In genomic region chr7:4726051-4726450, GRCh38 we compare ENCODE assay signal across 9 cellular contexts. TPM values are rescaled to one million over a fixed set of nuclear protein-coding genes. Genes with fewer than 3 reads are reported as not detected.
A peak's percentile ranks its signal among the peaks of the same experiment; 100 is the strongest.
DNase-seq lines count a peak whose midpoint lies in the region; ATAC-seq, FAIRE-seq and TF ChIP-seq lines count a peak whose summit lies in the region.
"Had no signal": no experiment of that assay in that cellular context is flagged by ENCODE, and none has a peak within 500 bp of the region (broad histone marks: within the 10 kb centered on the region; RNA-seq: fewer than 3 reads in every experiment).

No MANE protein-coding gene starts in this region.

- POLR2A ChIA-PET in T-cell (lab: Charles Lee), result no interaction called here

- peak; percentile 16 for DNase-seq in AG10803 (ENCODE audit: low read depth)
- DNase-seq in T-cell, result no peak
- DNase-seq in SKM-1 treated with dmso at 0.1 percent for 144 hours (lab: John Stamatoyannopoulos, UW; ENCODE audit: unreplicated experiment), result no peak
- no peak for DNase-seq in urothelium cell line (ENCODE audit: low spot score)
- no peak for DNase-seq in NCI-H2196 (lab: John Stamatoyannopoulos, UW; ENCODE audit: unreplicated experiment)

- FAIRE-seq in urothelium cell line (lab: Jason Lieb, UNC), result no peak
- FAIRE-seq: small intestine had no signal

- H3K9me3 Mint-ChIP-seq in T-cell, result no peaks in the 10 kb centered on the region

- H3K27me3 ChIP-seq in esophagus (ENCODE audit: control insufficient read depth in 1 of 2, insufficient read depth in 2 of 2, low read length in 2 of 2) (no peaks in the 10 kb centered on the region), neutrophil (no peaks in the 10 kb centered on the region)

- H3K4me3 ChIP-seq in AG10803 (ENCODE audit: low read length) (peak overlapping the region; percentile 66), esophagus (ENCODE audit: low read depth in 1 of 2, low read length in 2 of 2) (peak overlapping the region in 1 of 2 donors; percentile 53), neutrophil (ENCODE audit: low read depth in 1 of 2, low read length in 1 of 2) (peak overlapping the region; percentile 70 to 74)

- peak overlapping the region; percentile 59 to 87 for H3K27ac Mint-ChIP-seq in T-cell

- peak overlapping the region; percentile 84 to 86 for H3K27ac ChIP-seq in esophagus (ENCODE audit: low read depth in 2 of 2, low read length in 1 of 2)
- H3K27ac ChIP-seq in neutrophil, result peak overlapping the region; percentile 92

- 59% methylated on average over 12 of the region's 12 CpGs for WGBS in esophagus, 2 donors

- H3K4me1 ChIP-seq in esophagus (ENCODE audit: control insufficient read depth in 2 of 2, insufficient read depth in 2 of 2, low read length in 1 of 2), result peaks cover 3 to 9% of the 10 kb centered on the region in 2 donors
- H3K4me1 ChIP-seq in neutrophil (ENCODE audit: control insufficient read depth in 1 of 2, insufficient read depth in 1 of 2, low read depth in 1 of 2, low read length in 1 of 2), result peaks cover 26 to 32% of the 10 kb centered on the region in 2 experiments

- H3K27me3 Mint-ChIP-seq in T-cell, result no peaks in the 10 kb centered on the region

- ATAC-seq in T-cell (replicated peaks in 1 of 4), result no peak
- no peak for ATAC-seq in GM18511 (IDR thresholded peaks at IDR 0.05; ENCODE audit: unreplicated experiment)

- CTCF ChIA-PET in T-cell (lab: Charles Lee), result interaction anchor here in 1 of 2 donors (0.7 kb wide), 1 partner anchor 66 kb away, joined by 6 read pairs; no protein-coding TSS in a partner anchor

- peak overlapping the region; percentile 81 to 91 (median 86) for H3K4me3 Mint-ChIP-seq in T-cell

- peaks cover 4% of the 10 kb centered on the region for H3K36me3 Mint-ChIP-seq in T-cell

- TF ChIP-seq CTCF in AG10803 (conservative IDR thresholded peaks at IDR 0.05; ENCODE audit: low read length) (no peak), neutrophil (IDR thresholded peaks at IDR 0.05) (no peak)

- H3K9me3 ChIP-seq in esophagus (ENCODE audit: control insufficient read depth in 2 of 2, insufficient read depth in 1 of 2, low read depth in 1 of 2, low read length in 1 of 2), result no peaks in the 10 kb centered on the region
- H3K9me3 ChIP-seq in neutrophil, result no peaks in the 10 kb centered on the region

- H3K36me3 ChIP-seq in esophagus (ENCODE audit: control insufficient read depth in 2 of 2, insufficient read depth in 2 of 2, low read length in 1 of 2) (peaks cover 0 to 18% of the 10 kb centered on the region in 2 donors), neutrophil (no peaks in the 10 kb centered on the region)

- H3K4me1 Mint-ChIP-seq in T-cell, result peaks cover 41 to 62% (median 61%) of the 10 kb centered on the region in 3 donors

RNA-seq across cellular contexts. Expression of gene FOXK1, which starts 44.0 kb away (rescaled TPM):
- 10 to 100 TPM; 63.9 to 79.7 (median 74.2) TPM for total RNA-seq in T-cell
- 1 to 10 TPM; 3.9 to 7.1 TPM for polyA plus RNA-seq in esophagus

RNA-seq across cellular contexts. Expression of gene AP5Z1, which starts 49.4 kb away (rescaled TPM):
- 100 to 1,000 TPM in 4 of 5 donors, 10 to 100 TPM in 1; 93.6 to 126 (median 110) TPM for total RNA-seq in T-cell
- polyA plus RNA-seq in esophagus, result 10 to 100 TPM; 22.1 to 34.5 TPM
